Comparison of ENCODE assay signal across 2 cellular contexts in the genomic region with DNA sequence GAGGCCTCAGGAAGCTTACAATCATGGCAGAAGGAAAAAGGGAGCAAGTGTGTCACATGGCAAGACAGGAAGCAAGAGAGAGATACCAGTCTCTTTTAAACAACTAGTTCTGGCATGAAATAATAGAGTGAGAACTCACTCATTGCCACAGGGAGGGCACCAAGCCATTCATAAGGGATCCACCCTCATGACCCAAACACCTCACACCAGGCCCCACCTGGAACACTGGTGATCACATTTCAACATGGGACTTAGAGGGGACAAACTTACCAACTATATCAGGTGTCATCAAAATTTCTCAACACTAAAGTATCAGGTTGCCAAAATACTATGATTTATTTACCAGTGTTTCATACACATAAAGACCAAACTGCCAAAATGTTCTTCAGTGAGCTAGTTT. TPM values are rescaled to one million over a fixed set of nuclear protein-coding genes. Genes with fewer than 3 reads are reported as not detected.
"Had no signal": no experiment of that assay in that cellular context is flagged by ENCODE, and none has a peak within 500 bp of the region (broad histone marks: within the 10 kb centered on the region; RNA-seq: fewer than 3 reads in every experiment).

No MANE protein-coding gene starts in this region.

RNA-seq across cellular contexts. Expression of a gene that starts 55.8 kb away (rescaled TPM):
- total RNA-seq: GM23248, HFFc6 had no signal
- polyA plus RNA-seq: GM23248 had no signal
